Comparison of ENCODE assay signal across 28 cellular contexts in the genomic region with DNA sequence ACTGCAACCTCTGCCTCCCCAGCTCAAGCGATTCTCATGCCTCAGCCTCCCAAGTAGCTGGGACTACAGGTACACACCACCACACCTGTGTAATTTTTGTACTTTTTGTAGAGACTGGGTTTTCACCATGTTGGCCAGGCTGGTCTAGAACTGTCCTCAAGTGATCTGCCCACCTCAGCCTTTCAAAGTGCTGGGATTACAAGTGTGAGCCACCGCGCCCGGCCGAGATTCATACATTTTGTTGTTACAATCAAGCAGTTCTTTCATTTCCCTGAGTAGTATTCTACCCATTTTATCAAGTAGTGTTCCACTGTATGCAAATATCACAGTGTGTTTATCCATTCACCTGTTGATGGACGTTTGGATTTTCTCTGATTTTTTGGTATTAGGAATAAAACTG. TPM values are rescaled to one million over a fixed set of nuclear protein-coding genes. Genes with fewer than 3 reads are reported as not detected.
A peak's percentile ranks its signal among the peaks of the same experiment; 100 is the strongest.
DNase-seq lines count a peak whose midpoint lies in the region; ATAC-seq, FAIRE-seq and TF ChIP-seq lines count a peak whose summit lies in the region.
"Had no signal": no experiment of that assay in that cellular context is flagged by ENCODE, and none has a peak within 500 bp of the region (broad histone marks: within the 10 kb centered on the region; RNA-seq: fewer than 3 reads in every experiment).

No MANE protein-coding gene starts in this region.

- DNase-seq in right lobe of liver (peak in 1 of 3 donors; percentile 14), HepG2 (ENCODE audit: low spot score) (no peak), mesenteric fat pad (ENCODE audit: low spot score) (peak; percentile 74), endodermal cell (no peak), prostate gland (ENCODE audit: low spot score) (no peak), posterior vena cava (ENCODE audit: low spot score) (no peak)
- DNase-seq: 8988T; ACHN; BE2C; C1 segment of cervical spinal cord; CD4-positive, alpha-beta memory T cell; CD4-positive, CD25-positive, alpha-beta regulatory T cell; CD8-positive, alpha-beta memory T cell; COR-L47; DMS 273 treated with DMSO at 0.1 percent for 48 hours; DMS153; DMS53; DMS79; DND-41; EL; GDM1 had no signal

- TF ChIP-seq CTCF in right lobe of liver (IDR thresholded peaks at IDR 0.05) (no peak), HepG2 (CRISPR knock-in tag; IDR thresholded peaks at IDR 0.05) (no peak), HEK293 (tag by site-specific recombination; IDR thresholded peaks at IDR 0.05) (no peak), endodermal cell (conservative IDR thresholded peaks at IDR 0.05) (no peak), prostate gland (IDR thresholded peaks at IDR 0.05) (no peak)

- no peak overlapping the region for H2AFZ ChIP-seq in HepG2 (ENCODE audit: low read length)

- no peak for TF ChIP-seq EP300 in HepG2 (IDR thresholded peaks at IDR 0.05; ENCODE audit: low read depth in 2 of 2, low read length in 2 of 2)
- TF ChIP-seq EP300 in HepG2 (CRISPR knock-in tag; IDR thresholded peaks at IDR 0.05; ENCODE audit: borderline replicate concordance): no peak

- H3K9me3 Mint-ChIP-seq in endodermal cell: no peaks in the 10 kb centered on the region
- H3K9me3 Mint-ChIP-seq: CD14-positive monocyte; CD4-positive, alpha-beta memory T cell; CD4-positive, CD25-positive, alpha-beta regulatory T cell; CD8-positive, alpha-beta memory T cell had no signal

- H3K27me3 ChIP-seq in right lobe of liver (no peaks in the 10 kb centered on the region), HepG2 (ENCODE audit: control insufficient read depth in 1 of 2, insufficient read depth in 2 of 2, low read length in 2 of 2) (peaks cover 0 to 8% of the 10 kb centered on the region in 2 experiments; a peak in 2 of 5 replicates), subcutaneous abdominal adipose tissue (ENCODE audit: control insufficient read depth in 5 of 5, insufficient read depth in 4 of 5, low read length in 5 of 5) (no peaks in the 10 kb centered on the region), endodermal cell (ENCODE audit: control insufficient read depth, insufficient read depth, low read length, poor library complexity, severe bottlenecking) (peaks cover 3% of the 10 kb centered on the region), prostate gland (replicated peaks; ENCODE audit: insufficient read depth) (no peaks in the 10 kb centered on the region)
- H3K27me3 ChIP-seq: BE2C, BLaER1 had no signal

- ATAC-seq in right lobe of liver (no peak), HepG2 (no peak)
- ATAC-seq: GM12878 had no signal

- H3K27ac ChIP-seq in right lobe of liver: peak overlapping the region in 2 of 3 donors; percentile 68 to 69
- no peak overlapping the region for H3K27ac ChIP-seq in HepG2 (ENCODE audit: extremely low read length, insufficient read depth, low read length)
- no peak overlapping the region for H3K27ac ChIP-seq in HEK293 (ENCODE audit: extremely low read depth, low read depth, low read length)
- H3K27ac ChIP-seq in subcutaneous abdominal adipose tissue (ENCODE audit: low read depth, low read length): peak overlapping the region; percentile 94
- no peak overlapping the region for H3K27ac ChIP-seq in endodermal cell (ENCODE audit: low read depth, low read length)
- no peak overlapping the region for H3K27ac ChIP-seq in prostate gland
- H3K27ac ChIP-seq: BLaER1 had no signal

- no peak overlapping the region for H3K9ac ChIP-seq in HepG2 (ENCODE audit: insufficient read depth, low read depth, low read length)
- no peak overlapping the region for H3K9ac ChIP-seq in subcutaneous abdominal adipose tissue (ENCODE audit: low read length in 5 of 5)
- H3K9ac ChIP-seq in endodermal cell (ENCODE audit: extremely low read depth, low read length, poor library complexity, severe bottlenecking): no peak overlapping the region
- H3K9ac ChIP-seq: BLaER1 had no signal

- H3K4me3 ChIP-seq in right lobe of liver: no peak overlapping the region
- H3K4me3 ChIP-seq in HepG2 (replicated peaks in 1 of 3; ENCODE audit: insufficient read depth in 1 of 3, low read depth in 2 of 3, low read length in 3 of 3): no peak overlapping the region
- H3K4me3 ChIP-seq in HEK293 (ENCODE audit: low read depth, low read length): no peak overlapping the region
- H3K4me3 ChIP-seq in subcutaneous abdominal adipose tissue (ENCODE audit: low read depth in 1 of 5, low read length in 5 of 5): no peak overlapping the region
- H3K4me3 ChIP-seq in endodermal cell (ENCODE audit: low read length): no peak overlapping the region
- H3K4me3 ChIP-seq in prostate gland: no peak overlapping the region
- H3K4me3 ChIP-seq: BLaER1, GM12878 had no signal

- TF ChIP-seq RAD21 in HepG2 (CRISPR knock-in tag; IDR thresholded peaks at IDR 0.05): no peak

- WGBS in right lobe of liver (ENCODE audit: insufficient coverage, low coverage, low lambda C conversion rate, missing lambda C conversion rate): 78% methylated on average over 5 of the region's 6 CpGs
- 53% methylated on average over 6 of the region's 6 CpGs for WGBS in HepG2 (ENCODE audit: low lambda C conversion rate)
- whole genome bisulfite sequencing in endodermal cell (ENCODE audit: insufficient coverage in 1 of 2, insufficient read length in 1 of 2), 2 experiments: 82 to 100% methylated on average over 5 to 6 of the region's 6 CpGs
- 90% methylated on average over 6 of the region's 6 CpGs for WGBS in prostate gland

- intact Hi-C loops in right lobe of liver (cut with DNase I) (no loop called here), HepG2 (cut with micrococcal nuclease; ENCODE audit: unreplicated experiment) (no loop called here), prostate gland (cut with DNase I) (loop anchor here (10.0 kb wide), 3 partner anchors 124 to 404 kb away; no protein-coding TSS in a partner anchor), posterior vena cava (cut with DNase I) (loop anchor here in 1 of 2 donors (10.0 kb wide), 1 partner anchor 404 kb away; no protein-coding TSS in a partner anchor)

- no peak for FAIRE-seq in HepG2 (lab: Jason Lieb, UNC)
- FAIRE-seq: A204.1, GM12878, GM19239 had no signal

- H3K9me3 ChIP-seq in right lobe of liver (no peaks in the 10 kb centered on the region), HepG2 (ENCODE audit: low read length) (no peaks in the 10 kb centered on the region), HEK293 (ENCODE audit: control insufficient read depth, insufficient read depth, low read depth, low read length) (no peaks in the 10 kb centered on the region), subcutaneous abdominal adipose tissue (ENCODE audit: control insufficient read depth in 5 of 5, low read length in 5 of 5) (no peaks in the 10 kb centered on the region), endodermal cell (ENCODE audit: control insufficient read depth, low read length) (no peaks in the 10 kb centered on the region), prostate gland (no peaks in the 10 kb centered on the region)
- H3K9me3 ChIP-seq: BE2C, BLaER1 had no signal

- peaks cover 0 to 20% (median 7%) of the 10 kb centered on the region in 4 donors for H3K4me1 ChIP-seq in right lobe of liver
- H3K4me1 ChIP-seq in HepG2 (ENCODE audit: insufficient read depth, low read length): peaks cover 13% of the 10 kb centered on the region; the same call in 1 of the 2 replicates
- no peaks in the 10 kb centered on the region for H3K4me1 ChIP-seq in HEK293 (ENCODE audit: control insufficient read depth, insufficient read depth, low read length)
- peaks cover 5 to 35% (median 25%) of the 10 kb centered on the region in 5 donors for H3K4me1 ChIP-seq in subcutaneous abdominal adipose tissue (ENCODE audit: control insufficient read depth in 5 of 5, insufficient read depth in 5 of 5, low read length in 5 of 5)
- H3K4me1 ChIP-seq in endodermal cell (ENCODE audit: control insufficient read depth, insufficient read depth, low read length): no peaks in the 10 kb centered on the region
- H3K4me1 ChIP-seq in prostate gland (replicated peaks): no peaks in the 10 kb centered on the region
- H3K4me1 ChIP-seq: BE2C, BLaER1 had no signal

- no peaks in the 10 kb centered on the region for H3K36me3 Mint-ChIP-seq in endodermal cell (ENCODE audit: low read depth)
- H3K36me3 Mint-ChIP-seq: CD14-positive monocyte; CD4-positive, alpha-beta memory T cell; CD4-positive, CD25-positive, alpha-beta regulatory T cell had no signal

- no peaks in the 10 kb centered on the region for H4K20me1 ChIP-seq in HepG2 (ENCODE audit: insufficient read depth, low read length)
- H4K20me1 ChIP-seq: BLaER1 had no signal

- POLR2A ChIA-PET in HepG2 (lab: Yijun Ruan, JAX) (no interaction called here), HEK293 (lab: Yijun Ruan, JAX) (interaction anchor here (0.6 kb wide), 1 partner anchor 1773 kb away, joined by 4 read pairs; no protein-coding TSS in a partner anchor)

- H3K4me3 Mint-ChIP-seq in endodermal cell: no peak overlapping the region
- H3K4me3 Mint-ChIP-seq: CD14-positive monocyte; CD4-positive, alpha-beta memory T cell; CD4-positive, CD25-positive, alpha-beta regulatory T cell; CD8-positive, alpha-beta memory T cell had no signal

- no peak overlapping the region for H3K27ac Mint-ChIP-seq in endodermal cell
- H3K27ac Mint-ChIP-seq: CD14-positive monocyte; CD4-positive, CD25-positive, alpha-beta regulatory T cell; CD8-positive, alpha-beta memory T cell had no signal

- TF ChIP-seq POLR2A in right lobe of liver (IDR thresholded peaks at IDR 0.05) (no peak), HepG2 (IDR thresholded peaks at IDR 0.05; ENCODE audit: insufficient read depth in 1 of 2, low read depth in 2 of 2, low read length in 2 of 2) (no peak), prostate gland (IDR thresholded peaks at IDR 0.05) (no peak)

- no peaks in the 10 kb centered on the region for H3K4me1 Mint-ChIP-seq in endodermal cell
- H3K4me1 Mint-ChIP-seq: CD14-positive monocyte had no signal

- H3K4me2 ChIP-seq in HepG2 (ENCODE audit: low read depth, low read length): no peak overlapping the region
- H3K4me2 ChIP-seq: BLaER1 had no signal

- CTCF ChIA-PET in HepG2 (lab: Yijun Ruan, JAX; ENCODE audit: low intra/inter-chr PET ratio, low total read pairs): no interaction called here
- CTCF ChIA-PET in HEK293 (lab: Yijun Ruan, JAX): interaction anchor here (0.5 kb wide), 1 partner anchor 477 kb away, joined by 4 read pairs; no protein-coding TSS in a partner anchor

- in situ Hi-C loops in HepG2 (cut with HindIII; ENCODE audit: extremely low pct_ligation_motif_present, low pct_unique_long_range_greater_than_20kb): loop anchor here (10.0 kb wide), 1 partner anchor 444 kb away; no protein-coding TSS in a partner anchor

- no TSS peak for BruUV-seq in HepG2 (replicated peaks; lab: Mats Ljungman, UMichigan)

- no peaks in the 10 kb centered on the region for H3K79me2 ChIP-seq in HepG2 (ENCODE audit: insufficient read depth, low read length)

- no peaks in the 10 kb centered on the region for H3K36me3 ChIP-seq in right lobe of liver
- no peaks in the 10 kb centered on the region for H3K36me3 ChIP-seq in HepG2 (replicated peaks in 1 of 2; ENCODE audit: control insufficient read depth in 1 of 2, insufficient read depth in 2 of 2, low read length in 2 of 2)
- H3K36me3 ChIP-seq in HEK293 (ENCODE audit: control insufficient read depth in 2 of 2, insufficient read depth in 1 of 2, low read length in 2 of 2): no peaks in the 10 kb centered on the region
- H3K36me3 ChIP-seq in subcutaneous abdominal adipose tissue (ENCODE audit: control insufficient read depth in 5 of 5, insufficient read depth in 5 of 5, low read length in 5 of 5): no peaks in the 10 kb centered on the region
- H3K36me3 ChIP-seq in endodermal cell (ENCODE audit: control insufficient read depth, insufficient read depth, low read length): no peaks in the 10 kb centered on the region
- no peaks in the 10 kb centered on the region for H3K36me3 ChIP-seq in prostate gland
- H3K36me3 ChIP-seq: BE2C, BLaER1 had no signal

- peaks cover 4% of the 10 kb centered on the region for H3K27me3 Mint-ChIP-seq in endodermal cell (ENCODE audit: insufficient read depth)

RNA-seq across cellular contexts. Expression of gene SLC35C1, which starts 26.6 kb away (rescaled TPM):
- total RNA-seq in right lobe of liver (100 to 1,000 TPM in 3 of 6 experiments, 10 to 100 TPM in 3; 11.6 to 134 (median 83.9) TPM), HepG2 (2016; rRNA removed; fragmentation: Illumina TruSeq; extraction: Trizol) (6.1 and 7.0 TPM in 2 replicates), mesenteric fat pad (81.0 TPM), endodermal cell (10 to 100 TPM; 11.4 to 16.0 TPM), prostate gland (10 to 100 TPM; 14.1 to 20.6 TPM), posterior vena cava (10 to 100 TPM; 13.4 to 13.6 TPM)
- total RNA-seq in HepG2 (2016; cell fraction: cytosol; rRNA removed; fragmentation: Illumina TruSeq; extraction: Trizol; ENCODE audit: low read depth): 2.8 and 3.3 TPM in 2 replicates
- 5.8 and 7.5 TPM in 2 replicates for total RNA-seq in HepG2 (2016; cell fraction: insoluble cytoplasmic fraction; rRNA removed; fragmentation: Illumina TruSeq; extraction: Trizol)
- 9.9 and 10.1 TPM in 2 replicates for total RNA-seq in HepG2 (2016; cell fraction: membrane; rRNA removed; fragmentation: Illumina TruSeq; extraction: Trizol)
- 8.9 and 10.1 TPM in 2 replicates for total RNA-seq in HepG2 (2016; cell fraction: nucleus; rRNA removed; fragmentation: Illumina TruSeq; extraction: Trizol)
- 2.6 and 2.9 TPM in 2 replicates for polyA plus RNA-seq in HepG2 (2011; rRNA removed)
- polyA plus RNA-seq in HepG2 (2011; cell fraction: cytosol; rRNA removed): 1.8 and 3.3 TPM in 2 replicates
- polyA plus RNA-seq in HepG2 (2011; cell fraction: nucleus; rRNA removed): 5.3 and 6.1 TPM in 2 replicates
- 5.5 and 7.2 TPM in 2 replicates for polyA plus RNA-seq in HepG2 (2012)
- 4.4 and 5.2 TPM in 2 replicates for polyA plus RNA-seq in HepG2 (2016; cell fraction: cytosol; fragmentation: Illumina TruSeq; extraction: Trizol; ENCODE audit: low read depth)
- 8.6 and 9.4 TPM in 2 replicates for polyA plus RNA-seq in HepG2 (2016; cell fraction: insoluble cytoplasmic fraction; fragmentation: Illumina TruSeq; extraction: Trizol; ENCODE audit: low read depth)
- 10.8 and 11.1 TPM in 2 replicates for polyA plus RNA-seq in HepG2 (2016; cell fraction: membrane; fragmentation: Illumina TruSeq; extraction: Trizol; ENCODE audit: low read depth)
- 11.8 and 12.4 TPM in 2 replicates for polyA plus RNA-seq in HepG2 (2016; cell fraction: nucleus; fragmentation: Illumina TruSeq; extraction: Trizol; ENCODE audit: insufficient read depth, low read depth)
- polyA minus RNA-seq in HepG2 (2011; rRNA and poly(A)+ RNA removed; ENCODE audit: low replicate concordance): 22.9 and 26.1 TPM in 2 replicates
- 6.5 and 8.0 TPM in 2 replicates for polyA minus RNA-seq in HepG2 (2011; cell fraction: cytosol; rRNA and poly(A)+ RNA removed)
- polyA minus RNA-seq in HepG2 (2011; cell fraction: nucleus; rRNA and poly(A)+ RNA removed): 3.4 and 5.5 TPM in 2 replicates
- 11.5 TPM for polyA plus RNA-seq in endodermal cell (2013, experiment 1 of 2)
- polyA plus RNA-seq in endodermal cell (2013, experiment 2 of 2): 10.1 TPM

Comparison
In these comparisons a context has a peak if more than half of its experiments do, and no peak if none do; other contexts are left out.
1. H3K27ac ChIP-seq: peak in right lobe of liver (2 of 3) and subcutaneous abdominal adipose tissue (single experiment); none in HepG2 (single experiment), HEK293 (single experiment), endodermal cell (single experiment) and prostate gland (0 of 2).